ENCODE assay signal across 7 cellular contexts in genomic region chr16:35234679-35235078, GRCh38.
"Had no signal": no experiment of that assay in that cellular context is flagged by ENCODE, and none has a peak within 500 bp of the region (broad histone marks: within the 10 kb centered on the region; RNA-seq: fewer than 3 reads in every experiment).

No MANE protein-coding gene starts in this region.

- H3K4me3 Mint-ChIP-seq: IgD-negative memory B cell had no signal

- H3K36me3 Mint-ChIP-seq: IgD-negative memory B cell had no signal

- ATAC-seq: HepG2, K562 had no signal

- DNase-seq: IMR-90, KBM-7, KG1 had no signal

- H3K27me3 Mint-ChIP-seq: IgD-negative memory B cell had no signal

- H3K27ac Mint-ChIP-seq: IgD-negative memory B cell had no signal

- H3K27ac ChIP-seq: HL-60 had no signal

- H3K4me1 Mint-ChIP-seq: IgD-negative memory B cell had no signal
